In genomic region chr1:243580072-243580471, GRCh38 we compare ENCODE assay signal across 1 cellular context.
TF ChIP-seq lines count a peak whose summit lies in the region.

No MANE protein-coding gene starts in this region.

TF ChIP-seq in WTC11, 78 proteins besides CTCF, POLR2A, EP300 and RAD21 (continued from another document):
- TF ChIP-seq AFF4 (CRISPR knock-in tag; IDR thresholded peaks at IDR 0.05; ENCODE audit: borderline replicate concordance) (no peak), KAT7 (CRISPR knock-in tag; IDR thresholded peaks at IDR 0.05; ENCODE audit: borderline replicate concordance) (no peak), SP1 (CRISPR knock-in tag; conservative IDR thresholded peaks at IDR 0.05) (no peak), GTF2I (CRISPR knock-in tag; conservative IDR thresholded peaks at IDR 0.05) (no peak), ARID4B (CRISPR knock-in tag; IDR thresholded peaks at IDR 0.05; ENCODE audit: borderline replicate concordance) (no peak), MXD4 (CRISPR knock-in tag; IDR thresholded peaks at IDR 0.05; ENCODE audit: borderline replicate concordance) (no peak), PRRX2 (CRISPR knock-in tag; IDR thresholded peaks at IDR 0.05) (no peak), FOXP4 (CRISPR knock-in tag; IDR thresholded peaks at IDR 0.05) (no peak), PREB (CRISPR knock-in tag; IDR thresholded peaks at IDR 0.05; ENCODE audit: borderline replicate concordance) (no peak), NFE2L1 (CRISPR knock-in tag; IDR thresholded peaks at IDR 0.05) (no peak), FOXK1 (CRISPR knock-in tag; IDR thresholded peaks at IDR 0.05) (no peak), STAT6 (CRISPR knock-in tag; conservative IDR thresholded peaks at IDR 0.05; ENCODE audit: low read depth) (no peak), USF2 (CRISPR knock-in tag; IDR thresholded peaks at IDR 0.05) (no peak), ZNF671 (CRISPR knock-in tag; IDR thresholded peaks at IDR 0.05) (no peak), PRDM15 (CRISPR knock-in tag; IDR thresholded peaks at IDR 0.05) (no peak), TCF7 (CRISPR knock-in tag; IDR thresholded peaks at IDR 0.05; ENCODE audit: low read depth) (no peak)
